Comparison of ENCODE assay signal across 1 cellular context in the genomic region with DNA sequence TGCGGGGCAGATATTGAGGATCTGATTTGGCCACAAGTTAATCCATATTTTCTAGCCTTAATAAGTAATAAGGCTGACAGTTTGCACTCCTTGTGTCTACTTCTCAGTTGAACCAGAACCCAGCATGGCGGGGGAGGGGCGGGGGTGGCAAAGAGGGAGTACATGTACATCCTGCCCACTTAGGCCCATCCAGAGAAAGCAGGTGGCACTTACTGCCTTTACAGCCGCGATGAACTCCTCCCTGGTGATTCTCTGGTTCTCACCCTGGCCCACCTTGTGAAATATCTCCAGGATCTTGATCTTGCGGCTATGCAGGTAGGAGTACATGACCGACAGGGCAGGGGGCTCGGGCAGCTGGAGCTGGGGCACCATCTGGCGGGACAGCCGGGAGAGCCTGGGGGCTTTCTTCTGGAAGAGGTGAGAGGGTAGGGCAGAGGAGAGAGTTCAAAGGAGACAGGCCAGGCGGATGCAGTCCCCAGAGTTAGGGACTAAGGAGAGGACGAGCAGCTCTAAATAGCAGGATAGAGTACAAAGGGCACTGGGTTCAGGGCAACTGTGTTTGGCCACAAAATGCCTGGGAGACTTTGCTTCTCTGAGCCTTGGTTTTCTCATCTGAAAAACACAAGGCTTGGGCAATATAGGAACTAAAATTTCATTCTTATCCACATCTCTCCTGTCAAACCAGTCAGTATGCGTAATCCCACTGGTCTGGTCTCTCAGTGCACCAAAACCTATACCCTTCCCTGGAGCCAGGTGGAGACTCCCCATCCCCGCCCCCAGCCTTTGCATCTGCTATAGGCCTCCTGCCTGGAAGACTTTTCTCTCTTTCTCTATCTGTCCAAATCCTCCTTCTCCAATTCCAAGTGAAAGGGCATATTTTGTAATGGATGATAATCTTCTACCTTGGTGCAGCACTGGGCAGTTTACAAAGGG.
TF ChIP-seq lines count a peak whose summit lies in the region.

No MANE protein-coding gene starts in this region.

TF ChIP-seq in WTC11, 78 proteins besides CTCF, POLR2A, EP300 and RAD21:
- TF ChIP-seq, protein P1, sequence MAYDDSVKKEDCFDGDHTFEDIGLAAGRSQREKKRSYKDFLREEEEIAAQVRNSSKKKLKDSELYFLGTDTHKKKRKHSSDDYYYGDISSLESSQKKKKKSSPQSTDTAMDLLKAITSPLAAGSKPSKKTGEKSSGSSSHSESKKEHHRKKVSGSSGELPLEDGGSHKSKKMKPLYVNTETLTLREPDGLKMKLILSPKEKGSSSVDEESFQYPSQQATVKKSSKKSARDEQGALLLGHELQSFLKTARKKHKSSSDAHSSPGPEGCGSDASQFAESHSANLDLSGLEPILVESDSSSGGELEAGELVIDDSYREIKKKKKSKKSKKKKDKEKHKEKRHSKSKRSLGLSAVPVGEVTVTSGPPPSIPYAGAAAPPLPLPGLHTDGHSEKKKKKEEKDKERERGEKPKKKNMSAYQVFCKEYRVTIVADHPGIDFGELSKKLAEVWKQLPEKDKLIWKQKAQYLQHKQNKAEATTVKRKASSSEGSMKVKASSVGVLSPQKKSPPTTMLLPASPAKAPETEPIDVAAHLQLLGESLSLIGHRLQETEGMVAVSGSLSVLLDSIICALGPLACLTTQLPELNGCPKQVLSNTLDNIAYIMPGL (CRISPR knock-in tag; IDR thresholded peaks at IDR 0.05): no peak
- TF ChIP-seq, protein P2, sequence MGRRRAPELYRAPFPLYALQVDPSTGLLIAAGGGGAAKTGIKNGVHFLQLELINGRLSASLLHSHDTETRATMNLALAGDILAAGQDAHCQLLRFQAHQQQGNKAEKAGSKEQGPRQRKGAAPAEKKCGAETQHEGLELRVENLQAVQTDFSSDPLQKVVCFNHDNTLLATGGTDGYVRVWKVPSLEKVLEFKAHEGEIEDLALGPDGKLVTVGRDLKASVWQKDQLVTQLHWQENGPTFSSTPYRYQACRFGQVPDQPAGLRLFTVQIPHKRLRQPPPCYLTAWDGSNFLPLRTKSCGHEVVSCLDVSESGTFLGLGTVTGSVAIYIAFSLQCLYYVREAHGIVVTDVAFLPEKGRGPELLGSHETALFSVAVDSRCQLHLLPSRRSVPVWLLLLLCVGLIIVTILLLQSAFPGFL (CRISPR knock-in tag; IDR thresholded peaks at IDR 0.05; ENCODE audit: borderline replicate concordance): no peak
- TF ChIP-seq ZNF671 (CRISPR knock-in tag; IDR thresholded peaks at IDR 0.05): no peak
- TF ChIP-seq, protein P3, sequence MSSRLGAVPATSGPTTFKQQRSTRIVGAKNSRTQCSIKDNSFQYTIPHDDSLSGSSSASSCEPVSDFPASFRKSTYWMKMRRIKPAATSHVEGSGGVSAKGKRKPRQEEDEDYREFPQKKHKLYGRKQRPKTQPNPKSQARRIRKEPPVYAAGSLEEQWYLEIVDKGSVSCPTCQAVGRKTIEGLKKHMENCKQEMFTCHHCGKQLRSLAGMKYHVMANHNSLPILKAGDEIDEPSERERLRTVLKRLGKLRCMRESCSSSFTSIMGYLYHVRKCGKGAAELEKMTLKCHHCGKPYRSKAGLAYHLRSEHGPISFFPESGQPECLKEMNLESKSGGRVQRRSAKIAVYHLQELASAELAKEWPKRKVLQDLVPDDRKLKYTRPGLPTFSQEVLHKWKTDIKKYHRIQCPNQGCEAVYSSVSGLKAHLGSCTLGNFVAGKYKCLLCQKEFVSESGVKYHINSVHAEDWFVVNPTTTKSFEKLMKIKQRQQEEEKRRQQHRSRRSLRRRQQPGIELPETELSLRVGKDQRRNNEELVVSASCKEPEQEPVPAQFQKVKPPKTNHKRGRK (CRISPR knock-in tag; IDR thresholded peaks at IDR 0.05; ENCODE audit: borderline replicate concordance): no peak
- TF ChIP-seq, protein P4, sequence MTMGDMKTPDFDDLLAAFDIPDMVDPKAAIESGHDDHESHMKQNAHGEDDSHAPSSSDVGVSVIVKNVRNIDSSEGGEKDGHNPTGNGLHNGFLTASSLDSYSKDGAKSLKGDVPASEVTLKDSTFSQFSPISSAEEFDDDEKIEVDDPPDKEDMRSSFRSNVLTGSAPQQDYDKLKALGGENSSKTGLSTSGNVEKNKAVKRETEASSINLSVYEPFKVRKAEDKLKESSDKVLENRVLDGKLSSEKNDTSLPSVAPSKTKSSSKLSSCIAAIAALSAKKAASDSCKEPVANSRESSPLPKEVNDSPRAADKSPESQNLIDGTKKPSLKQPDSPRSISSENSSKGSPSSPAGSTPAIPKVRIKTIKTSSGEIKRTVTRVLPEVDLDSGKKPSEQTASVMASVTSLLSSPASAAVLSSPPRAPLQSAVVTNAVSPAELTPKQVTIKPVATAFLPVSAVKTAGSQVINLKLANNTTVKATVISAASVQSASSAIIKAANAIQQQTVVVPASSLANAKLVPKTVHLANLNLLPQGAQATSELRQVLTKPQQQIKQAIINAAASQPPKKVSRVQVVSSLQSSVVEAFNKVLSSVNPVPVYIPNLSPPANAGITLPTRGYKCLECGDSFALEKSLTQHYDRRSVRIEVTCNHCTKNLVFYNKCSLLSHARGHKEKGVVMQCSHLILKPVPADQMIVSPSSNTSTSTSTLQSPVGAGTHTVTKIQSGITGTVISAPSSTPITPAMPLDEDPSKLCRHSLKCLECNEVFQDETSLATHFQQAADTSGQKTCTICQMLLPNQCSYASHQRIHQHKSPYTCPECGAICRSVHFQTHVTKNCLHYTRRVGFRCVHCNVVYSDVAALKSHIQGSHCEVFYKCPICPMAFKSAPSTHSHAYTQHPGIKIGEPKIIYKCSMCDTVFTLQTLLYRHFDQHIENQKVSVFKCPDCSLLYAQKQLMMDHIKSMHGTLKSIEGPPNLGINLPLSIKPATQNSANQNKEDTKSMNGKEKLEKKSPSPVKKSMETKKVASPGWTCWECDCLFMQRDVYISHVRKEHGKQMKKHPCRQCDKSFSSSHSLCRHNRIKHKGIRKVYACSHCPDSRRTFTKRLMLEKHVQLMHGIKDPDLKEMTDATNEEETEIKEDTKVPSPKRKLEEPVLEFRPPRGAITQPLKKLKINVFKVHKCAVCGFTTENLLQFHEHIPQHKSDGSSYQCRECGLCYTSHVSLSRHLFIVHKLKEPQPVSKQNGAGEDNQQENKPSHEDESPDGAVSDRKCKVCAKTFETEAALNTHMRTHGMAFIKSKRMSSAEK (CRISPR knock-in tag; IDR thresholded peaks at IDR 0.05; ENCODE audit: borderline replicate concordance): no peak
- TF ChIP-seq RELA (CRISPR knock-in tag; IDR thresholded peaks at IDR 0.05; ENCODE audit: borderline replicate concordance): no peak
- TF ChIP-seq ATF1 (CRISPR knock-in tag; IDR thresholded peaks at IDR 0.05): no peak
- TF ChIP-seq KAT7 (CRISPR knock-in tag; IDR thresholded peaks at IDR 0.05; ENCODE audit: borderline replicate concordance): no peak
- TF ChIP-seq EMX1 (CRISPR knock-in tag; IDR thresholded peaks at IDR 0.05): no peak
- TF ChIP-seq, protein P5, sequence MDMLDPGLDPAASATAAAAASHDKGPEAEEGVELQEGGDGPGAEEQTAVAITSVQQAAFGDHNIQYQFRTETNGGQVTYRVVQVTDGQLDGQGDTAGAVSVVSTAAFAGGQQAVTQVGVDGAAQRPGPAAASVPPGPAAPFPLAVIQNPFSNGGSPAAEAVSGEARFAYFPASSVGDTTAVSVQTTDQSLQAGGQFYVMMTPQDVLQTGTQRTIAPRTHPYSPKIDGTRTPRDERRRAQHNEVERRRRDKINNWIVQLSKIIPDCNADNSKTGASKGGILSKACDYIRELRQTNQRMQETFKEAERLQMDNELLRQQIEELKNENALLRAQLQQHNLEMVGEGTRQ (CRISPR knock-in tag; IDR thresholded peaks at IDR 0.05): no peak
- TF ChIP-seq, protein P6, sequence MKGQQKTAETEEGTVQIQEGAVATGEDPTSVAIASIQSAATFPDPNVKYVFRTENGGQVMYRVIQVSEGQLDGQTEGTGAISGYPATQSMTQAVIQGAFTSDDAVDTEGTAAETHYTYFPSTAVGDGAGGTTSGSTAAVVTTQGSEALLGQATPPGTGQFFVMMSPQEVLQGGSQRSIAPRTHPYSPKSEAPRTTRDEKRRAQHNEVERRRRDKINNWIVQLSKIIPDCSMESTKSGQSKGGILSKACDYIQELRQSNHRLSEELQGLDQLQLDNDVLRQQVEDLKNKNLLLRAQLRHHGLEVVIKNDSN (CRISPR knock-in tag; IDR thresholded peaks at IDR 0.05): no peak
- no peak for TF ChIP-seq CREB1 (CRISPR knock-in tag; IDR thresholded peaks at IDR 0.05)
- TF ChIP-seq, protein P7, sequence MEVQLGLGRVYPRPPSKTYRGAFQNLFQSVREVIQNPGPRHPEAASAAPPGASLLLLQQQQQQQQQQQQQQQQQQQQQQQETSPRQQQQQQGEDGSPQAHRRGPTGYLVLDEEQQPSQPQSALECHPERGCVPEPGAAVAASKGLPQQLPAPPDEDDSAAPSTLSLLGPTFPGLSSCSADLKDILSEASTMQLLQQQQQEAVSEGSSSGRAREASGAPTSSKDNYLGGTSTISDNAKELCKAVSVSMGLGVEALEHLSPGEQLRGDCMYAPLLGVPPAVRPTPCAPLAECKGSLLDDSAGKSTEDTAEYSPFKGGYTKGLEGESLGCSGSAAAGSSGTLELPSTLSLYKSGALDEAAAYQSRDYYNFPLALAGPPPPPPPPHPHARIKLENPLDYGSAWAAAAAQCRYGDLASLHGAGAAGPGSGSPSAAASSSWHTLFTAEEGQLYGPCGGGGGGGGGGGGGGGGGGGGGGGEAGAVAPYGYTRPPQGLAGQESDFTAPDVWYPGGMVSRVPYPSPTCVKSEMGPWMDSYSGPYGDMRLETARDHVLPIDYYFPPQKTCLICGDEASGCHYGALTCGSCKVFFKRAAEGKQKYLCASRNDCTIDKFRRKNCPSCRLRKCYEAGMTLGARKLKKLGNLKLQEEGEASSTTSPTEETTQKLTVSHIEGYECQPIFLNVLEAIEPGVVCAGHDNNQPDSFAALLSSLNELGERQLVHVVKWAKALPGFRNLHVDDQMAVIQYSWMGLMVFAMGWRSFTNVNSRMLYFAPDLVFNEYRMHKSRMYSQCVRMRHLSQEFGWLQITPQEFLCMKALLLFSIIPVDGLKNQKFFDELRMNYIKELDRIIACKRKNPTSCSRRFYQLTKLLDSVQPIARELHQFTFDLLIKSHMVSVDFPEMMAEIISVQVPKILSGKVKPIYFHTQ (CRISPR knock-in tag; IDR thresholded peaks at IDR 0.05): no peak
- no peak for TF ChIP-seq HMGA2 (CRISPR knock-in tag; IDR thresholded peaks at IDR 0.05)
- TF ChIP-seq, protein P8, sequence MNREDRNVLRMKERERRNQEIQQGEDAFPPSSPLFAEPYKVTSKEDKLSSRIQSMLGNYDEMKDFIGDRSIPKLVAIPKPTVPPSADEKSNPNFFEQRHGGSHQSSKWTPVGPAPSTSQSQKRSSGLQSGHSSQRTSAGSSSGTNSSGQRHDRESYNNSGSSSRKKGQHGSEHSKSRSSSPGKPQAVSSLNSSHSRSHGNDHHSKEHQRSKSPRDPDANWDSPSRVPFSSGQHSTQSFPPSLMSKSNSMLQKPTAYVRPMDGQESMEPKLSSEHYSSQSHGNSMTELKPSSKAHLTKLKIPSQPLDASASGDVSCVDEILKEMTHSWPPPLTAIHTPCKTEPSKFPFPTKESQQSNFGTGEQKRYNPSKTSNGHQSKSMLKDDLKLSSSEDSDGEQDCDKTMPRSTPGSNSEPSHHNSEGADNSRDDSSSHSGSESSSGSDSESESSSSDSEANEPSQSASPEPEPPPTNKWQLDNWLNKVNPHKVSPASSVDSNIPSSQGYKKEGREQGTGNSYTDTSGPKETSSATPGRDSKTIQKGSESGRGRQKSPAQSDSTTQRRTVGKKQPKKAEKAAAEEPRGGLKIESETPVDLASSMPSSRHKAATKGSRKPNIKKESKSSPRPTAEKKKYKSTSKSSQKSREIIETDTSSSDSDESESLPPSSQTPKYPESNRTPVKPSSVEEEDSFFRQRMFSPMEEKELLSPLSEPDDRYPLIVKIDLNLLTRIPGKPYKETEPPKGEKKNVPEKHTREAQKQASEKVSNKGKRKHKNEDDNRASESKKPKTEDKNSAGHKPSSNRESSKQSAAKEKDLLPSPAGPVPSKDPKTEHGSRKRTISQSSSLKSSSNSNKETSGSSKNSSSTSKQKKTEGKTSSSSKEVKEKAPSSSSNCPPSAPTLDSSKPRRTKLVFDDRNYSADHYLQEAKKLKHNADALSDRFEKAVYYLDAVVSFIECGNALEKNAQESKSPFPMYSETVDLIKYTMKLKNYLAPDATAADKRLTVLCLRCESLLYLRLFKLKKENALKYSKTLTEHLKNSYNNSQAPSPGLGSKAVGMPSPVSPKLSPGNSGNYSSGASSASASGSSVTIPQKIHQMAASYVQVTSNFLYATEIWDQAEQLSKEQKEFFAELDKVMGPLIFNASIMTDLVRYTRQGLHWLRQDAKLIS (CRISPR knock-in tag; IDR thresholded peaks at IDR 0.05; ENCODE audit: borderline replicate concordance): no peak
- no peak for TF ChIP-seq NR3C1 (CRISPR knock-in tag; conservative IDR thresholded peaks at IDR 0.05; ENCODE audit: low read depth)
